In the genomic region with DNA sequence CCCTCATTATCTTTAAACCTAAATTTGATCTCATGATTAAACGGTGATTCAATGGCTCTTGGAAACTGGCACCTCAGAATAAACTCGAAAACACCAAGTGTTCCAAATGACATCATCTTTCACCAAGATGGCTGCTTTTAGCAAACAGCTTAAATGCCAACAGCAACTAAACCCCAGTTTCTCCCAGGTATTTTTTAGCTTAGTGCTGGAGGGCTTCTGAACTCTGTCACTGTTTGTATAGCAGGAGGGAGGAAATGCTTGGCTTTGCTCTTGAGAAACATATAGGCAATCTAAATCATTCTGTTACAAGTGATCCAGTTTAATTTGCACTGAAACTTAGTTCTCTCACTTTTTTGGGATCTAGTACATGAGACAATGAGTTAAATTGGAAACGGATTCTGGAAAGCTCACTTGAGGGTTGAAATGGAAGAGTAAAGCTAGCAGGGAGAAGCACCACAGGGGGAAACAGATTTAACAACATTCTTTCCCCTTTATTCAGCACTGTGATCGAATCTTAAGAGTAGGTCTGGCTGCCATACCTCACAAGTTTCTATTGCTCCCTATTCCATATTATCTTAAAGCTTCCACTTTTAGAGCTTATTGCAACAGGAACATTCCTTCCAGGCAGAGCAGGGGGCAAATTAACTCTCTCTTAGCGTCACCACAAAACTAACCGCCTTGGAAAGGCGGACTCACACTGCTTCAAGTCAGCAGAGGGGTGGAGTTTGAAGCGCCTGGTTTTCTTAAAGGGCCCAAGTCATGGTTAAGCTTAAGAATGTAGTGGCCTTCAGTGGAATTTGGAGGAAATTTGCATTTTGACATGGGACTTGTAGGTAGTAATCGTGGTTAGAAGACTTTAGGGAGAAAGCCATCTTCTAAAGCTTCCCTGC, we compare ENCODE assay signal across 8 cellular contexts. TPM values are rescaled to one million over a fixed set of nuclear protein-coding genes. Genes with fewer than 3 reads are reported as not detected.
DNase-seq lines count a peak whose midpoint lies in the region; ATAC-seq lines count a peak whose summit lies in the region.

No MANE protein-coding gene starts in this region.

- DNase-seq in DMS79 (lab: John Stamatoyannopoulos, UW), result peak; percentile 6
- DNase-seq in MV-4-11 (lab: John Stamatoyannopoulos, UW), result peak; percentile 85
- DNase-seq in activated CD8-positive, alpha-beta memory T cell treated with anti-CD3 and anti-CD28 coated beads, Interleukin-2, amount 10 ng/mL, durations not matched to agents 7 days and 5 days, result peak; percentile 77
- DNase-seq in substantia nigra (lab: John Stamatoyannopoulos, UW), result peak in 29 of 49 donors; percentile 1 to 68 (median 30)
- no peak for DNase-seq in cortex of kidney (lab: John Stamatoyannopoulos, UW)

- CTCF ChIA-PET in activated CD8-positive, alpha-beta memory T cell treated with anti-CD3 and anti-CD28 coated beads, Interleukin-2, amount 10 ng/mL, durations not matched to agents 7 days and 5 days (lab: Charles Lee), result interaction anchor here (0.7 to 6.2 kb wide), 7 partner anchors 20 to 282 kb away, joined by 3 to 78 read pairs (median 4); no protein-coding TSS in a partner anchor

- peak overlapping the region; percentile 90 for H3K27ac Mint-ChIP-seq in activated CD8-positive, alpha-beta memory T cell treated with anti-CD3 and anti-CD28 coated beads, Interleukin-2, amount 10 ng/mL, durations not matched to agents 7 days and 5 days

- H3K27ac ChIP-seq in esophagus (ENCODE audit: low read depth in 2 of 2, low read length in 1 of 2) (peak overlapping the region; percentile 82 to 90), muscle layer of colon (ENCODE audit: low read depth, low read length) (peak overlapping the region; percentile 99), substantia nigra (ENCODE audit: low read depth, low read length, poor library complexity, severe bottlenecking) (peak overlapping the region; percentile 81)

- H3K4me1 Mint-ChIP-seq in activated CD8-positive, alpha-beta memory T cell treated with anti-CD3 and anti-CD28 coated beads, Interleukin-2, amount 10 ng/mL, durations not matched to agents 7 days and 5 days, result peaks cover 44% of the 10 kb centered on the region

- H3K9ac ChIP-seq in muscle layer of colon (ENCODE audit: low read length), result peak overlapping the region; percentile 45

- H3K4me3 Mint-ChIP-seq in activated CD8-positive, alpha-beta memory T cell treated with anti-CD3 and anti-CD28 coated beads, Interleukin-2, amount 10 ng/mL, durations not matched to agents 7 days and 5 days, result peak overlapping the region; percentile 91

- H3K36me3 Mint-ChIP-seq in activated CD8-positive, alpha-beta memory T cell treated with anti-CD3 and anti-CD28 coated beads, Interleukin-2, amount 10 ng/mL, durations not matched to agents 7 days and 5 days, result peaks cover 5% of the 10 kb centered on the region

- H3K4me3 ChIP-seq in esophagus (ENCODE audit: low read depth in 1 of 2, low read length in 2 of 2) (peak overlapping the region; percentile 26 to 65), muscle layer of colon (ENCODE audit: low read depth in 1 of 2, low read length in 2 of 2) (peak overlapping the region; percentile 38 to 97)

- H3K27me3 ChIP-seq in esophagus (ENCODE audit: control insufficient read depth in 1 of 2, insufficient read depth in 2 of 2, low read length in 2 of 2) (no peaks in the 10 kb centered on the region), muscle layer of colon (ENCODE audit: control insufficient read depth in 1 of 2, insufficient read depth in 2 of 2, low read length in 2 of 2) (no peaks in the 10 kb centered on the region)

- H3K27me3 Mint-ChIP-seq in activated CD8-positive, alpha-beta memory T cell treated with anti-CD3 and anti-CD28 coated beads, Interleukin-2, amount 10 ng/mL, durations not matched to agents 7 days and 5 days, result no peaks in the 10 kb centered on the region

- ATAC-seq in GM21717 (IDR thresholded peaks at IDR 0.05; ENCODE audit: unreplicated experiment), result peak; percentile 18
- no peak for ATAC-seq in activated CD8-positive, alpha-beta memory T cell treated with anti-CD3 and anti-CD28 coated beads, Interleukin-2, amount 10 ng/mL, durations not matched to agents 7 days and 5 days

- H3K4me1 ChIP-seq in esophagus (ENCODE audit: control insufficient read depth in 2 of 2, insufficient read depth in 2 of 2, low read length in 1 of 2) (no peaks in the 10 kb centered on the region), muscle layer of colon (ENCODE audit: insufficient read depth, low read length) (peaks cover 45% of the 10 kb centered on the region)

- WGBS in esophagus, 2 donors, result 3 to 5% methylated on average over 9 of the region's 9 CpGs

- no peaks in the 10 kb centered on the region for H3K9me3 Mint-ChIP-seq in activated CD8-positive, alpha-beta memory T cell treated with anti-CD3 and anti-CD28 coated beads, Interleukin-2, amount 10 ng/mL, durations not matched to agents 7 days and 5 days (ENCODE audit: low read depth)

- H3K36me3 ChIP-seq in esophagus (ENCODE audit: control insufficient read depth in 2 of 2, insufficient read depth in 2 of 2, low read length in 1 of 2) (no peaks in the 10 kb centered on the region), muscle layer of colon (ENCODE audit: insufficient read depth, low read length) (no peaks in the 10 kb centered on the region)

- H3K9me3 ChIP-seq in esophagus (ENCODE audit: control insufficient read depth in 2 of 2, insufficient read depth in 1 of 2, low read depth in 1 of 2, low read length in 1 of 2) (no peaks in the 10 kb centered on the region), muscle layer of colon (ENCODE audit: low read length) (no peaks in the 10 kb centered on the region)

RNA-seq across cellular contexts. Expression of gene CCDC6, which starts 1.8 kb away (rescaled TPM):
- total RNA-seq in activated CD8-positive, alpha-beta memory T cell treated with anti-CD3 and anti-CD28 coated beads, Interleukin-2, amount 10 ng/mL, durations not matched to agents 7 days and 5 days, result 10 to 100 TPM; 16.8 to 34.4 TPM
- polyA plus RNA-seq in esophagus, result 10 to 100 TPM; 23.2 to 25.9 TPM
